Comparison of ENCODE assay signal across 9 cellular contexts in the genomic region with DNA sequence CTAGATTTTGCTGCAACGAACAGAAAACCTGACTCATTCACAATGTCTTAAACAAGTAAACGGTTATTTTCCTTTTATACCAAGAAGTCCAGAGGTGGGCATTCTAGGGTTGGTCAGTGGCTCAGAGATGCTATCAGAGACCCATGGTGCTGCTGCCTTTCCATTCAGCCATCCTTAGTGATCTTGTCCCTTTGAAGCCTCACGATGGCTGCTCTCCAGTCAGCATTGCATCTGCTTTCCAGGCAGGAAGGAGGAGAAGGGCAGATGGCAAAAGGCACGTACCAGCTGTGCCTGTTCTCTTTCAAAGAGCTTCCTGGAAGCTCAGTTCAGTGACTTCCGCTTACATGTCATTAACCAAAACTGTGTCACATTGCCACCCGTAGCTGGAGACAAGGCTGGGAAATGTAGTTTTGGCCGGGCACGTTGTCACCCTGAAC. TPM values are rescaled to one million over a fixed set of nuclear protein-coding genes. Genes with fewer than 3 reads are reported as not detected.
A peak's percentile ranks its signal among the peaks of the same experiment; 100 is the strongest.
DNase-seq lines count a peak whose midpoint lies in the region; ATAC-seq and TF ChIP-seq lines count a peak whose summit lies in the region.
"Had no signal": no experiment of that assay in that cellular context is flagged by ENCODE, and none has a peak within 500 bp of the region (broad histone marks: within the 10 kb centered on the region; RNA-seq: fewer than 3 reads in every experiment).

No MANE protein-coding gene starts in this region.

- H3K9me3 Mint-ChIP-seq in nephron progenitor cell = no peaks in the 10 kb centered on the region

- no peaks in the 10 kb centered on the region for H3K27me3 Mint-ChIP-seq in nephron progenitor cell (ENCODE audit: low read depth, poor library complexity)

- intact Hi-C loops in aorta (cut with DNase I) = no loop called here

- peak overlapping the region in 1 of 2 donors; percentile 88 for H3K27ac ChIP-seq in aorta (ENCODE audit: low read depth in 1 of 2, low read length in 2 of 2)

- 30 to 41% methylated on average over 8 of the region's 8 CpGs for WGBS in aorta, 2 donors

- ATAC-seq in HG03442 (IDR thresholded peaks at IDR 0.05; ENCODE audit: unreplicated experiment) (peak; percentile 81), aorta (ENCODE audit: low FRiP score) (peak; percentile 57)
- ATAC-seq: HCT116 had no signal

- no peaks in the 10 kb centered on the region for H3K27me3 ChIP-seq in aorta (ENCODE audit: control insufficient read depth in 1 of 2, insufficient read depth in 2 of 2, low read length in 1 of 2)

- peaks cover 2 to 6% of the 10 kb centered on the region in 2 donors for H3K4me1 ChIP-seq in aorta (ENCODE audit: control insufficient read depth in 1 of 2, insufficient read depth in 2 of 2, low read length in 2 of 2)

- TF ChIP-seq CTCF in nephron progenitor cell (IDR thresholded peaks at IDR 0.05) = no peak

- H3K27ac Mint-ChIP-seq in nephron progenitor cell = peak overlapping the region; percentile 56

- no peak overlapping the region for H3K4me3 ChIP-seq in aorta (ENCODE audit: low read length in 2 of 2)

- H3K4me3 Mint-ChIP-seq in nephron progenitor cell = peak overlapping the region; percentile 62

- DNase-seq in CD1c-positive myeloid dendritic cell (ENCODE audit: extremely low spot score) (peak; percentile 66), GM19240 (ENCODE audit: insufficient read length, low spot score) (peak; percentile 10), T follicular helper cell (ENCODE audit: low read depth) (peak; percentile 12), nephron progenitor cell (no peak), aorta (no peak), COLO829 (ENCODE audit: low spot score) (no peak)
- DNase-seq in central memory CD4-positive, alpha-beta T cell = peak; percentile 60

- H3K9me3 ChIP-seq in aorta (ENCODE audit: control insufficient read depth, low read length) = no peaks in the 10 kb centered on the region

- H3K36me3 Mint-ChIP-seq in nephron progenitor cell (ENCODE audit: low read depth) = no peaks in the 10 kb centered on the region

- peaks cover 29% of the 10 kb centered on the region for H3K4me1 Mint-ChIP-seq in nephron progenitor cell

- no peaks in the 10 kb centered on the region for H3K36me3 ChIP-seq in aorta (ENCODE audit: control insufficient read depth in 1 of 2, insufficient read depth in 2 of 2, low read length in 1 of 2)

RNA-seq across cellular contexts. Expression of gene WDFY2, which starts 30.1 kb away (rescaled TPM):
- 10 to 100 TPM; 15.3 to 24.4 TPM for total RNA-seq in aorta
- 1 to 10 TPM; 2.5 to 7.2 TPM for polyA plus RNA-seq in aorta

Comparison
In these comparisons a context has a peak if more than half of its experiments do, and no peak if none do; other contexts are left out.
1. DNase-seq: peak in CD1c-positive myeloid dendritic cell (single experiment), GM19240 (single experiment), T follicular helper cell (single experiment) and central memory CD4-positive, alpha-beta T cell (single experiment); none in nephron progenitor cell (single experiment), aorta (0 of 2) and COLO829 (single experiment).